In genomic region chr9:135887021-135887507, GRCh38 we compare ENCODE assay signal across 8 cellular contexts. TPM values are rescaled to one million over a fixed set of nuclear protein-coding genes. Genes with fewer than 3 reads are reported as not detected.
DNase-seq lines count a peak whose midpoint lies in the region; TF ChIP-seq lines count a peak whose summit lies in the region.

No MANE protein-coding gene starts in this region.

- no peaks in the 10 kb centered on the region for H3K9me2 ChIP-seq in Karpas-422 (replicated peaks; ENCODE audit: insufficient read depth, low read length)

- H3K4me3 ChIP-seq in stomach: no peak overlapping the region
- H3K4me3 ChIP-seq in Karpas-422 (ENCODE audit: low read length): no peak overlapping the region

- WGBS in stomach, 5 donors: 62 to 71% (median 66%) methylated on average over 18 of the region's 18 CpGs

- peaks cover 50 to 76% (median 61%) of the 10 kb centered on the region in 4 donors for H3K4me1 ChIP-seq in stomach
- H3K4me1 ChIP-seq in Karpas-422 (ENCODE audit: low read length): peaks cover 75% of the 10 kb centered on the region

- no peaks in the 10 kb centered on the region for H3K27me3 ChIP-seq in stomach
- no peaks in the 10 kb centered on the region for H3K27me3 ChIP-seq in Karpas-422 (ENCODE audit: low read length)

- peak overlapping the region; percentile 83 for H3K27ac Mint-ChIP-seq in glutamatergic neuron (ENCODE audit: unreplicated experiment)

- H4K20me1 ChIP-seq in Karpas-422 (ENCODE audit: insufficient read depth, low read depth, low read length): peaks cover 49% of the 10 kb centered on the region

- TF ChIP-seq EP300 in stomach (IDR thresholded peaks at IDR 0.05): no peak

- H3K36me3 ChIP-seq in stomach: peaks cover 0 to 8% (median 4%) of the 10 kb centered on the region in 4 donors
- H3K36me3 ChIP-seq in Karpas-422 (ENCODE audit: insufficient read depth, low read length): no peaks in the 10 kb centered on the region

- TF ChIP-seq CTCF in glutamatergic neuron (IDR thresholded peaks at IDR 0.05; ENCODE audit: partially characterized antibody, unreplicated experiment) (no peak), stomach (IDR thresholded peaks at IDR 0.05) (no peak)

- no peak overlapping the region for H2AFZ ChIP-seq in Karpas-422 (ENCODE audit: low read length)

- H3K4me1 Mint-ChIP-seq in glutamatergic neuron (ENCODE audit: low read depth, unreplicated experiment): peaks cover 92% of the 10 kb centered on the region

- H3K4me3 Mint-ChIP-seq in glutamatergic neuron (ENCODE audit: unreplicated experiment): peak overlapping the region; percentile 72

- H3K9me3 ChIP-seq in stomach (no peaks in the 10 kb centered on the region), Karpas-422 (ENCODE audit: low read length) (no peaks in the 10 kb centered on the region)

- DNase-seq in activated CD8-positive, alpha-beta memory T cell treated with anti-CD3 and anti-CD28 coated beads for 24 hours: peak; percentile 55
- no peak for DNase-seq in activated CD8-positive, alpha-beta memory T cell treated with anti-CD3 and anti-CD28 coated beads, Interleukin-2, amount 50 U/mL, for 48 hours
- DNase-seq in SKM-1 treated with dmso at 0.1 percent for 144 hours (lab: John Stamatoyannopoulos, UW; ENCODE audit: unreplicated experiment) (peak; percentile 83), glutamatergic neuron (no peak), stomach (peak; percentile 24), Karpas-422 (no peak), NCI-H748 (lab: John Stamatoyannopoulos, UW; ENCODE audit: unreplicated experiment) (no peak), NCI-H1105 treated with DMSO at 0.1 percent for 48 hours (lab: John Stamatoyannopoulos, UW) (no peak)

- H3K4me2 ChIP-seq in Karpas-422 (ENCODE audit: low read depth, low read length, poor library complexity, severe bottlenecking): no peak overlapping the region

- H3K36me3 Mint-ChIP-seq in glutamatergic neuron (ENCODE audit: unreplicated experiment): no peaks in the 10 kb centered on the region

- H3K79me2 ChIP-seq in Karpas-422 (ENCODE audit: low read length): peaks cover 100% of the 10 kb centered on the region

- H3K27ac ChIP-seq in stomach (peak overlapping the region in 1 of 5 donors; percentile 6), Karpas-422 (ENCODE audit: low read length) (no peak overlapping the region)

- peaks cover 9% of the 10 kb centered on the region for H3K27me3 Mint-ChIP-seq in glutamatergic neuron (ENCODE audit: unreplicated experiment)

- intact Hi-C loops in stomach (cut with DNase I; ENCODE audit: low total_unique reads): no loop called here

- no peak for TF ChIP-seq POLR2A in stomach (IDR thresholded peaks at IDR 0.05)

- peaks cover 18% of the 10 kb centered on the region for H3K9me3 Mint-ChIP-seq in glutamatergic neuron (ENCODE audit: unreplicated experiment)

- no peak overlapping the region for H3K9ac ChIP-seq in Karpas-422 (ENCODE audit: low read length)

RNA-seq across cellular contexts. Expression of gene CAMSAP1, which starts 20.3 kb away (rescaled TPM):
- total RNA-seq in glutamatergic neuron (ENCODE audit: unreplicated experiment) (150 TPM), stomach (100 to 1,000 TPM in 1 of 5 donors, 10 to 100 TPM in 4; 10.5 to 238 (median 15.4) TPM)
- 1 to 10 TPM; 2.4 to 7.2 (median 3.7) TPM for polyA plus RNA-seq in stomach
- total RNA-seq in Karpas-422 (2014; rRNA removed; shearing (Covaris generic); ENCODE audit: low replicate concordance): 24.8 and 26.9 TPM in 2 replicates

Comparison
In these comparisons a context has a peak if more than half of its experiments do, and no peak if none do; other contexts are left out.
1. DNase-seq: peak in activated CD8-positive, alpha-beta memory T cell treated with anti-CD3 and anti-CD28 coated beads for 24 hours (single experiment), SKM-1 treated with dmso at 0.1 percent for 144 hours (single experiment) and stomach (single experiment); none in activated CD8-positive, alpha-beta memory T cell treated with anti-CD3 and anti-CD28 coated beads, Interleukin-2, amount 50 U/mL, for 48 hours (single experiment), glutamatergic neuron (single experiment), Karpas-422 (single experiment), NCI-H748 (single experiment) and NCI-H1105 treated with DMSO at 0.1 percent for 48 hours (single experiment).